11 cellular contexts compared by ENCODE assay signal in the genomic region with DNA sequence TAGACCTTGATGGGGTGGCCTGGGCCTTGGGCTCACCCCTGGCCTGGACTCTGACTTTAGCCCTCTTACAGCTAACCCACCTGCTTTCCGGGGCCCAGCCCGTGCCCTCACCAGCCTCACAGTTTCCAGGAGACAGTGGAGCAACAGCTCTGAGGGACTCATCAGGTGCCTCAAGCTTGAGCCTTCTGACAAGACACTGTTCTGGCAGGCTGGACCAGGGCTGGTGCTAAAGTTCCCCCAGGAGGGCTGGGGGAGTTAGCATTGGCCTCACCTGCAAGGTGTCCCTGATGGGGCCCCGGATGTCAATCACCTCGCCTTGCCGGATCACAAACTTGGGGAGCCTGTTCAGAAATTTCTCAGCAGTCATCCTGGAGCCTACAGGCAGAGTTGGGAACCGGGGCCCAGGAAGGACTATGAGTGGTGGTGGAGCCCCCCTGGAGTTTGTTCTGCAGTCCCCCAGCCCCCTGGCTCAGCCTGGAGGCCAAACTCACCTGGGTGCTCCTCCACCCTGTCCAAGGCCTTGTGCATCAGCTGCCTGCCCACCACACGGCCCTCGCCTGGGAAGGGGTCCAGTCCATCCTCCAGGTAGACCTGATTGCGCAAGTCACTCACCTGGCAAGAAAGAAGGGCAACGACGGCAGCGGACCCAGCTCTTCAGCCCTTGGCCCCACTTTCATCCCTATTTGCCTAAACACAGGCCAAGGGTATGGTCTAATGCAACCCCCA. TPM values are rescaled to one million over a fixed set of nuclear protein-coding genes. Genes with fewer than 3 reads are reported as not detected.
DNase-seq lines count a peak whose midpoint lies in the region; ATAC-seq and TF ChIP-seq lines count a peak whose summit lies in the region.
"Had no signal": no experiment of that assay in that cellular context is flagged by ENCODE, and none has a peak within 500 bp of the region (broad histone marks: within the 10 kb centered on the region; RNA-seq: fewer than 3 reads in every experiment).

No MANE protein-coding gene starts in this region.

- peak overlapping the region; percentile 83 for H3K4me3 Mint-ChIP-seq in activated B cell treated with CpG ODN at 0.5 μM for 24 hours

- no peaks in the 10 kb centered on the region for H3K27me3 Mint-ChIP-seq in activated B cell treated with CpG ODN at 0.5 μM for 24 hours

- 70% methylated on average over 6 of the region's 12 CpGs; no CpG with 5 or more reads in 1 of the 2 donors for WGBS in esophagus squamous epithelium, 2 donors
- 71 to 89% (median 78%) methylated on average over 7 to 12 of the region's 12 CpGs for WGBS in spleen, 5 donors

- intact Hi-C loops in activated B cell treated with CpG ODN at 0.5 μM for 24 hours (cut with micrococcal nuclease), result loop anchor here (1.0 to 10.0 kb wide), 3 partner anchors 8 to 1081 kb away; a partner anchor contains a TSS
- intact Hi-C loops in esophagus squamous epithelium (cut with DNase I), result loop anchor here (5.0 kb wide), 1 partner anchor 38 kb away; no protein-coding TSS in a partner anchor
- intact Hi-C loops in spleen (cut with DNase I; ENCODE audit: low total_unique reads), result loop anchor here (2.0 kb wide), 1 partner anchor 37 kb away; no protein-coding TSS in a partner anchor

- peaks cover 92% of the 10 kb centered on the region for H3K4me1 Mint-ChIP-seq in activated B cell treated with CpG ODN at 0.5 μM for 24 hours

- peaks cover 0 to 35% (median 0%) of the 10 kb centered on the region in 3 donors for H3K36me3 ChIP-seq in esophagus squamous epithelium
- H3K36me3 ChIP-seq in spleen, result peaks cover 0 to 47% (median 11%) of the 10 kb centered on the region in 6 donors
- H3K36me3 ChIP-seq: adrenal gland had no signal

- POLR2A ChIA-PET in activated B cell treated with CpG ODN at 0.5 μM for 24 hours (lab: Charles Lee), result interaction anchor here (0.6 to 21.5 kb wide), 12 partner anchors 8 to 505 kb away, joined by 3 to 1638 read pairs (median 4); a partner anchor contains a TSS

- H3K27ac Mint-ChIP-seq in activated B cell treated with CpG ODN at 0.5 μM for 24 hours, result peak overlapping the region; percentile 100

- H3K36me3 Mint-ChIP-seq in activated B cell treated with CpG ODN at 0.5 μM for 24 hours (ENCODE audit: low read depth), result peaks cover 34% of the 10 kb centered on the region

- no peaks in the 10 kb centered on the region for H3K27me3 ChIP-seq in HL-60 (ENCODE audit: insufficient read depth, poor library complexity, severe bottlenecking)
- H3K27me3 ChIP-seq in esophagus squamous epithelium, result no peaks in the 10 kb centered on the region
- H3K27me3 ChIP-seq in spleen (replicated peaks in 1 of 7), result no peaks in the 10 kb centered on the region
- H3K27me3 ChIP-seq: adrenal gland had no signal

- TF ChIP-seq POLR2A in esophagus squamous epithelium (IDR thresholded peaks at IDR 0.05) (no peak), spleen (IDR thresholded peaks at IDR 0.05) (no peak)

- no peak for DNase-seq in HL-60 (ENCODE audit: low read depth in 1 of 2, low spot score in 1 of 2)
- no peak for DNase-seq in activated B cell treated with CpG ODN at 0.5 μM for 24 hours
- no peak for DNase-seq in esophagus squamous epithelium (lab: John Stamatoyannopoulos, UW)
- peak; percentile 82 for DNase-seq in spleen
- DNase-seq in epidermal melanocyte (ENCODE audit: insufficient read length, low spot score), result no peak
- no peak for DNase-seq in NCI-H2196 (lab: John Stamatoyannopoulos, UW; ENCODE audit: unreplicated experiment)

- H3K27ac ChIP-seq in HL-60 (replicated peaks) (peak overlapping the region; percentile 99), esophagus squamous epithelium (peak overlapping the region; percentile 54 to 100 (median 70)), spleen (peak overlapping the region; percentile 84 to 99 (median 94))

- H3K4me1 ChIP-seq in esophagus squamous epithelium, result peaks cover 43 to 96% (median 49%) of the 10 kb centered on the region in 3 donors
- peaks cover 70 to 98% (median 93%) of the 10 kb centered on the region in 6 donors for H3K4me1 ChIP-seq in spleen

- ATAC-seq in activated B cell treated with CpG ODN at 0.5 μM for 24 hours (ENCODE audit: low read depth), result no peak
- no peak for ATAC-seq in GM19397 (IDR thresholded peaks at IDR 0.05; ENCODE audit: unreplicated experiment)

- H3K9me3 ChIP-seq in esophagus squamous epithelium (no peaks in the 10 kb centered on the region), spleen (no peaks in the 10 kb centered on the region)
- H3K9me3 ChIP-seq: adrenal gland, HAP-1 had no signal

- CTCF ChIA-PET in activated B cell treated with CpG ODN at 0.5 μM for 24 hours (lab: Charles Lee), result interaction anchor here (1.0 to 10.4 kb wide), 7 partner anchors 9 to 133 kb away, joined by 4 to 372 read pairs (median 7); a partner anchor contains a TSS

- H3K4me3 ChIP-seq in HL-60 (replicated peaks; ENCODE audit: insufficient read depth, low read length), result no peak overlapping the region
- H3K4me3 ChIP-seq in esophagus squamous epithelium, result peak overlapping the region in 1 of 4 donors; percentile 13
- H3K4me3 ChIP-seq in spleen, result peak overlapping the region in 1 of 8 donors; percentile 36
- H3K4me3 ChIP-seq: adrenal gland, HAP-1 had no signal

- H3K9me3 Mint-ChIP-seq in activated B cell treated with CpG ODN at 0.5 μM for 24 hours, result no peaks in the 10 kb centered on the region

- TF ChIP-seq CTCF in HL-60 (IDR thresholded peaks at IDR 0.05; ENCODE audit: insufficient read depth, low read length) (no peak), activated B cell treated with CpG ODN at 0.5 μM for 24 hours (IDR thresholded peaks at IDR 0.05) (no peak), esophagus squamous epithelium (IDR thresholded peaks at IDR 0.05) (no peak), spleen (IDR thresholded peaks at IDR 0.05 in 8 of 11, conservative IDR thresholded peaks at IDR 0.05 in 3 of 11) (no peak)

RNA-seq across cellular contexts. Expression of a gene that starts 4.1 kb away (rescaled TPM):
- total RNA-seq in activated B cell treated with CpG ODN at 0.5 μM for 24 hours, result 265 and 285 TPM in 2 replicates
- 100 to 1,000 TPM in 2 of 4 donors, 10 to 100 TPM in 2; 76.9 to 163 (median 106) TPM for total RNA-seq in esophagus squamous epithelium
- 100 to 1,000 TPM; 139 to 261 (median 233) TPM for total RNA-seq in spleen
- polyA plus RNA-seq in spleen, result 100 to 1,000 TPM; 249 to 319 (median 286) TPM

RNA-seq across cellular contexts. Expression of a gene that starts 22.4 kb away (rescaled TPM):
- total RNA-seq in activated B cell treated with CpG ODN at 0.5 μM for 24 hours, result 35.5 and 36.9 TPM in 2 replicates
- total RNA-seq in esophagus squamous epithelium, result 1 to 10 TPM; 3.2 to 9.2 (median 3.7) TPM
- total RNA-seq in spleen, result 10 to 100 TPM; 25.1 to 67.1 (median 48.0) TPM
- polyA plus RNA-seq in spleen, result 10 to 100 TPM; 26.6 to 67.8 (median 66.1) TPM

RNA-seq across cellular contexts. Expression of a gene that starts 33.7 kb away (rescaled TPM):
- total RNA-seq in activated B cell treated with CpG ODN at 0.5 μM for 24 hours (449 and 499 TPM in 2 replicates), esophagus squamous epithelium (10 to 100 TPM in 2 of 4 donors, 1 to 10 TPM in 2; 1.9 to 22.1 (median 9.4) TPM), spleen (100 to 1,000 TPM; 206 to 422 (median 301) TPM)
- 1,000 to 10,000 TPM; 2,248 to 3,726 (median 2,540) TPM for polyA plus RNA-seq in spleen
- total RNA-seq: RPMI7951, temporal lobe had no signal

RNA-seq across cellular contexts. Expression of a gene that starts 50.0 kb away (rescaled TPM):
- 13.8 and 16.4 TPM in 2 replicates for total RNA-seq in activated B cell treated with CpG ODN at 0.5 μM for 24 hours
- 10 to 100 TPM in 3 of 4 donors, 1 to 10 TPM in 1; 7.5 to 14.7 (median 12.5) TPM for total RNA-seq in esophagus squamous epithelium
- 10 to 100 TPM in 5 of 7 donors, 1 to 10 TPM in 2; 7.8 to 14.9 (median 10.8) TPM for total RNA-seq in spleen
- polyA plus RNA-seq in spleen, result 1 to 10 TPM; 3.9 to 5.2 (median 4.2) TPM

Comparison
In these comparisons a context has a peak if more than half of its experiments do, and no peak if none do; other contexts are left out.
1. RNA of a gene that starts 33.7 kb away (total RNA-seq): 449 to 499 TPM in activated B cell treated with CpG ODN at 0.5 μM for 24 hours and 206 to 422 TPM in spleen; 1.9 to 22.1 TPM in esophagus squamous epithelium; every median in the first group is over 4 times any median in the second.
2. Peak in every context shown above with its lines, with median percentiles within 50 percentile points of each other: H3K27ac ChIP-seq.